In genomic region chr1:231626535-231626950, GRCh38 we compare ENCODE assay signal across 8 cellular contexts. TPM values are rescaled to one million over a fixed set of nuclear protein-coding genes. Genes with fewer than 3 reads are reported as not detected.
DNase-seq lines count a peak whose midpoint lies in the region; ATAC-seq and TF ChIP-seq lines count a peak whose summit lies in the region.

Gene DISC1, plus strand, starts transcription at chr1:231626790. Its CDS starts 78 bp downstream, at chr1:231626868.

- H3K9me3 Mint-ChIP-seq in CD4-positive, alpha-beta memory T cell: no peaks in the 10 kb centered on the region
- no peaks in the 10 kb centered on the region for H3K9me3 Mint-ChIP-seq in activated naive CD4-positive, alpha-beta T cell treated with anti-CD3 and anti-CD28 coated beads for 36 hours
- peaks cover 14% of the 10 kb centered on the region for H3K9me3 Mint-ChIP-seq in nephron progenitor cell

- H3K27ac ChIP-seq in CD4-positive, alpha-beta memory T cell (ENCODE audit: low read depth, low read length): peak within 1 kb of the TSS; percentile 63
- H3K27ac ChIP-seq in KMS-11 (no peak within 1 kb of the TSS), foreskin keratinocyte (no peak within 1 kb of the TSS)

- H3K4me2 ChIP-seq in KMS-11: peak within 1 kb of the TSS; percentile 89

- peaks cover 0 to 2% of the 10 kb centered on the region in 2 donors for H3K27me3 Mint-ChIP-seq in CD4-positive, alpha-beta memory T cell
- no peaks in the 10 kb centered on the region for H3K27me3 Mint-ChIP-seq in activated naive CD4-positive, alpha-beta T cell treated with anti-CD3 and anti-CD28 coated beads for 36 hours (ENCODE audit: low read depth)
- peaks cover 43% of the 10 kb centered on the region for H3K27me3 Mint-ChIP-seq in nephron progenitor cell (ENCODE audit: low read depth, poor library complexity)

- TF ChIP-seq CTCF in KMS-11 (conservative IDR thresholded peaks at IDR 0.05; ENCODE audit: low read depth, low read length) (no peak), foreskin keratinocyte (conservative IDR thresholded peaks at IDR 0.05) (no peak), nephron progenitor cell (IDR thresholded peaks at IDR 0.05) (no peak)

- H3K9ac ChIP-seq in KMS-11: peak within 1 kb of the TSS; percentile 58

- H2AFZ ChIP-seq in KMS-11 (ENCODE audit: low read depth): peak within 1 kb of the TSS; percentile 88

- H3K36me3 Mint-ChIP-seq in CD4-positive, alpha-beta memory T cell: peaks cover 0 to 7% of the 10 kb centered on the region in 2 donors
- H3K36me3 Mint-ChIP-seq in activated naive CD4-positive, alpha-beta T cell treated with anti-CD3 and anti-CD28 coated beads for 36 hours (ENCODE audit: low read depth): no peaks in the 10 kb centered on the region
- no peaks in the 10 kb centered on the region for H3K36me3 Mint-ChIP-seq in nephron progenitor cell (ENCODE audit: low read depth)

- peak; percentile 72 for ATAC-seq in GM21526 (IDR thresholded peaks at IDR 0.05; ENCODE audit: low FRiP score, unreplicated experiment)
- peak; percentile 74 for ATAC-seq in foreskin keratinocyte

- peaks cover 32% of the 10 kb centered on the region for H3K4me1 ChIP-seq in CD4-positive, alpha-beta memory T cell (ENCODE audit: insufficient read depth, low read length)
- peaks cover 7% of the 10 kb centered on the region for H3K4me1 ChIP-seq in KMS-11 (ENCODE audit: low read depth, poor library complexity, severe bottlenecking)
- H3K4me1 ChIP-seq in foreskin keratinocyte: peaks cover 22% of the 10 kb centered on the region

- DNase-seq in CD4-positive, alpha-beta memory T cell: peak; percentile 66 to 79 (median 71)
- DNase-seq in RPMI7951 (ENCODE audit: low read depth) (peak; percentile 91), foreskin keratinocyte (peak; percentile 58 to 74), nephron progenitor cell (peak; percentile 88), superior temporal gyrus (ENCODE audit: extremely low spot score) (peak; percentile 65)
- peak; percentile 76 for DNase-seq in activated naive CD4-positive, alpha-beta T cell treated with anti-CD3 and anti-CD28 coated beads for 36 hours

- peak within 1 kb of the TSS; percentile 91 to 98 (median 96) for H3K27ac Mint-ChIP-seq in CD4-positive, alpha-beta memory T cell
- H3K27ac Mint-ChIP-seq in activated naive CD4-positive, alpha-beta T cell treated with anti-CD3 and anti-CD28 coated beads for 36 hours: peak within 1 kb of the TSS; percentile 78
- no peak within 1 kb of the TSS for H3K27ac Mint-ChIP-seq in nephron progenitor cell

- intact Hi-C loops in CD4-positive, alpha-beta memory T cell (cut with micrococcal nuclease): loop anchor here (1.0 to 5.0 kb wide), 2 partner anchors 14 to 1001 kb away; no protein-coding TSS in a partner anchor
- intact Hi-C loops in activated naive CD4-positive, alpha-beta T cell treated with anti-CD3 and anti-CD28 coated beads for 36 hours (cut with micrococcal nuclease): loop anchor here (2.0 to 10.0 kb wide), 4 partner anchors 72 to 649 kb away; partner anchors contain the start of genes ARV1, TSNAX and TTC13

- H3K4me1 Mint-ChIP-seq in CD4-positive, alpha-beta memory T cell: peaks cover 20 to 47% (median 33%) of the 10 kb centered on the region in 4 donors
- peaks cover 28% of the 10 kb centered on the region for H3K4me1 Mint-ChIP-seq in activated naive CD4-positive, alpha-beta T cell treated with anti-CD3 and anti-CD28 coated beads for 36 hours (ENCODE audit: low read depth)
- H3K4me1 Mint-ChIP-seq in nephron progenitor cell: peaks cover 16% of the 10 kb centered on the region

- POLR2A ChIA-PET in CD4-positive, alpha-beta memory T cell (lab: Charles Lee; ENCODE audit: partially characterized antibody): interaction anchor here (1.6 to 2.5 kb wide), 5 partner anchors 14 to 289 kb away, joined by 4 to 22 read pairs (median 6); partner anchors contain the start of genes EGLN1, EXOC8 and SPRTN

- H3K79me2 ChIP-seq in KMS-11 (ENCODE audit: insufficient read depth, low read depth): no peaks in the 10 kb centered on the region

- H3K4me3 ChIP-seq in CD4-positive, alpha-beta memory T cell (ENCODE audit: low read length in 2 of 2): peak within 1 kb of the TSS; percentile 43 to 79
- H3K4me3 ChIP-seq in KMS-11 (IDR thresholded peaks at IDR 0.05; ENCODE audit: insufficient read depth, low read depth, low read length): peak within 1 kb of the TSS; percentile 91

- H3K9me3 ChIP-seq in CD4-positive, alpha-beta memory T cell (ENCODE audit: control insufficient read depth in 1 of 2, low read length in 2 of 2): no peaks in the 10 kb centered on the region

- H4K20me1 ChIP-seq in KMS-11 (ENCODE audit: insufficient read depth): no peaks in the 10 kb centered on the region

- H3K27me3 ChIP-seq in CD4-positive, alpha-beta memory T cell (ENCODE audit: insufficient read depth, low read length): no peaks in the 10 kb centered on the region
- H3K27me3 ChIP-seq in KMS-11 (ENCODE audit: insufficient read depth, low read depth): no peaks in the 10 kb centered on the region
- H3K27me3 ChIP-seq in foreskin keratinocyte: peaks cover 9% of the 10 kb centered on the region

- H3K36me3 ChIP-seq in CD4-positive, alpha-beta memory T cell (ENCODE audit: insufficient read depth, low read length): no peaks in the 10 kb centered on the region
- H3K36me3 ChIP-seq in KMS-11 (ENCODE audit: insufficient read depth): no peaks in the 10 kb centered on the region

- H3K4me3 Mint-ChIP-seq in CD4-positive, alpha-beta memory T cell: peak within 1 kb of the TSS; percentile 94 to 100 (median 96)
- peak within 1 kb of the TSS; percentile 82 for H3K4me3 Mint-ChIP-seq in activated naive CD4-positive, alpha-beta T cell treated with anti-CD3 and anti-CD28 coated beads for 36 hours
- H3K4me3 Mint-ChIP-seq in nephron progenitor cell: peak within 1 kb of the TSS; percentile 86

- CTCF ChIA-PET in CD4-positive, alpha-beta memory T cell (lab: Charles Lee; ENCODE audit: partially characterized antibody): interaction anchor here (0.5 to 3.7 kb wide), 5 partner anchors 10 to 288 kb away, joined by 3 to 10 read pairs (median 4); partner anchors contain the start of gene SPRTN
- CTCF ChIA-PET in activated naive CD4-positive, alpha-beta T cell treated with anti-CD3 and anti-CD28 coated beads for 36 hours (lab: Charles Lee): interaction anchor here (0.7 kb wide), 1 partner anchor 10 kb away, joined by 5 read pairs; no protein-coding TSS in a partner anchor

RNA-seq across cellular contexts. Expression of gene DISC1, which starts in this region (rescaled TPM):
- 10 to 100 TPM; 15.5 to 18.0 TPM for total RNA-seq in CD4-positive, alpha-beta memory T cell
- 1 to 10 TPM; 1.9 to 4.5 TPM for polyA plus RNA-seq in CD4-positive, alpha-beta memory T cell
- 1.9 and 2.1 TPM in 2 replicates for total RNA-seq in RPMI7951 (2014; rRNA removed; shearing (Covaris generic))
- total RNA-seq in activated naive CD4-positive, alpha-beta T cell treated with anti-CD3 and anti-CD28 coated beads for 36 hours: 1 to 10 TPM; 4.8 to 5.0 TPM
- 0.60 and 1.1 TPM in 2 replicates for total RNA-seq in foreskin keratinocyte
- polyA plus RNA-seq in foreskin keratinocyte: 0.10 and 0.20 TPM in 2 replicates
